In the genomic region with DNA sequence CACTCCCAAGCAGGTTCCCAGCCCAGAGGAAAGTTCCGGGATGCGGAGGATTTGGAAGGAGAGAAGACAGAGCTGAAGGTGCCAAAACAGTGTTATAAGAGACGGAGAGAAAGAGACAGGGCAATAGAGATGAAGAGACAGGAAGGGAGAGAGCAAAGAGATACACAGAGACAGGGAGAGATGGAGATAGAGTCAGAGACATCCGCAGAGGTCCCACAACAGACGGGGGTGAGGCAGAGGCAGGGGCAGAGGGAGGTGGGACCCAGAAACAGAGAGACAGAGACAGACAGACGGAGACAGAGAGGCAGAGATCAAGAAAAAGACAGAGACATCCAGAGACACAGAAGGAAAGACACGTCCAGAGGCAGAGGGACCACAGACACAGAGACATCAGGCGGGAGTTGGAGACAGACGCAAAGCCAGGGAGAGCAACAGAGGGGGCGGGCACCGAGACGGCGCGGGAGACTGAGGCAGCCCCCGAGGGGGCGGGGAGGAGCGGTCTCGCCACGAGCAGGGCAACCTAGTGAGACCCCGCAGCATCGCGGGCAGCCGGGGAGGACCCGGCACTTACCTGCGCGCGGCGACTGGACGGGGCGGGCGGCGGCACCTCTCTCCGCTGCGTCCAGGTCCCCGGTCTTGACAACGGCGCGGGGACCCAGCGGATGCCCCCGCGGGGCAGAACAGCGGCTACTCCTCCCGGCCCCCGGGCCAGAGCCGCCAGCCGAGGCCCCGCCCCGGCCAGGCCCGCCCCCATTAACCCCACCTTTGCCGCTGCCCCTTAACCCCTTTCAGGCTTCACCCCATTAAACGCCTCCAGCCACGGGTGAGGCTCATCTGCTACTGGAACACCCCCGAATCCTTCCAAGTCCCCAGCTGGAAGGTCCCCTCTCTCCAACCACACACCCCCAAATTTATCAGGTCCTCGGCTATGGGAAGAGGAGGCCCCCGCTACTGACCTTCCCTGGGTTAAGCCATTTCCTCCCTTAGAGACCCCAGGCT, we compare ENCODE assay signal across 1 cellular context.
TF ChIP-seq lines count a peak whose summit lies in the region.

Gene GPR4 (minus strand): TSS at position 689 of the 999 bp plus-strand sequence. CDS start 10,346 bp downstream, outside the sequence.

TF ChIP-seq in GM12878, 131 proteins besides CTCF, POLR2A, EP300 and RAD21 (continued from another document):
- TF ChIP-seq BCLAF1 (IDR thresholded peaks at IDR 0.05) = no peak
- TF ChIP-seq HDAC6 (IDR thresholded peaks at IDR 0.05; ENCODE audit: unreplicated experiment) = no peak
- no peak for TF ChIP-seq CEBPB (IDR thresholded peaks at IDR 0.05; ENCODE audit: borderline replicate concordance in 1 of 2, low read depth in 2 of 2, low read length in 2 of 2)
- no peak for TF ChIP-seq CBFB (IDR thresholded peaks at IDR 0.05; ENCODE audit: low read depth)
- TF ChIP-seq RCOR1 (conservative IDR thresholded peaks at IDR 0.05; ENCODE audit: low read depth, low read length) = no peak
- no peak for TF ChIP-seq SUPT20H (IDR thresholded peaks at IDR 0.05; ENCODE audit: borderline replicate concordance, control insufficient read depth, low read depth, low read length)
- TF ChIP-seq MYC (IDR thresholded peaks at IDR 0.05; ENCODE audit: insufficient read depth, insufficient read length, insufficient replicate concordance, low read length, severe bottlenecking) = no peak
- no peak for TF ChIP-seq FOS (IDR thresholded peaks at IDR 0.05; ENCODE audit: borderline replicate concordance, extremely low read depth, insufficient read length)
- TF ChIP-seq, protein P1, sequence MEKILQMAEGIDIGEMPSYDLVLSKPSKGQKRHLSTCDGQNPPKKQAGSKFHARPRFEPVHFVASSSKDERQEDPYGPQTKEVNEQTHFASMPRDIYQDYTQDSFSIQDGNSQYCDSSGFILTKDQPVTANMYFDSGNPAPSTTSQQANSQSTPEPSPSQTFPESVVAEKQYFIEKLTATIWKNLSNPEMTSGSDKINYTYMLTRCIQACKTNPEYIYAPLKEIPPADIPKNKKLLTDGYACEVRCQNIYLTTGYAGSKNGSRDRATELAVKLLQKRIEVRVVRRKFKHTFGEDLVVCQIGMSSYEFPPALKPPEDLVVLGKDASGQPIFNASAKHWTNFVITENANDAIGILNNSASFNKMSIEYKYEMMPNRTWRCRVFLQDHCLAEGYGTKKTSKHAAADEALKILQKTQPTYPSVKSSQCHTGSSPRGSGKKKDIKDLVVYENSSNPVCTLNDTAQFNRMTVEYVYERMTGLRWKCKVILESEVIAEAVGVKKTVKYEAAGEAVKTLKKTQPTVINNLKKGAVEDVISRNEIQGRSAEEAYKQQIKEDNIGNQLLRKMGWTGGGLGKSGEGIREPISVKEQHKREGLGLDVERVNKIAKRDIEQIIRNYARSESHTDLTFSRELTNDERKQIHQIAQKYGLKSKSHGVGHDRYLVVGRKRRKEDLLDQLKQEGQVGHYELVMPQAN (conservative IDR thresholded peaks at IDR 0.05) = no peak
- TF ChIP-seq ETV6 (conservative IDR thresholded peaks at IDR 0.05 in 1 of 2, IDR thresholded peaks at IDR 0.05 in 1 of 2; ENCODE audit: borderline replicate concordance in 1 of 2, low read depth in 1 of 2) = no peak
- TF ChIP-seq, protein P2, sequence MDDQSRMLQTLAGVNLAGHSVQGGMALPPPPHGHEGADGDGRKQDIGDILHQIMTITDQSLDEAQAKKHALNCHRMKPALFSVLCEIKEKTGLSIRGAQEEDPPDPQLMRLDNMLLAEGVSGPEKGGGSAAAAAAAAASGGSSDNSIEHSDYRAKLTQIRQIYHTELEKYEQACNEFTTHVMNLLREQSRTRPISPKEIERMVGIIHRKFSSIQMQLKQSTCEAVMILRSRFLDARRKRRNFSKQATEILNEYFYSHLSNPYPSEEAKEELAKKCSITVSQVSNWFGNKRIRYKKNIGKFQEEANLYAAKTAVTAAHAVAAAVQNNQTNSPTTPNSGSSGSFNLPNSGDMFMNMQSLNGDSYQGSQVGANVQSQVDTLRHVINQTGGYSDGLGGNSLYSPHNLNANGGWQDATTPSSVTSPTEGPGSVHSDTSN (IDR thresholded peaks at IDR 0.05; ENCODE audit: insufficient replicate concordance, low read depth, low read length) = no peak
- TF ChIP-seq CHD1 (IDR thresholded peaks at IDR 0.05; ENCODE audit: low read depth, low read length) = no peak
- TF ChIP-seq SPI1 (IDR thresholded peaks at IDR 0.05; ENCODE audit: borderline replicate concordance, insufficient read depth, low read depth, low read length) = no peak
- TF ChIP-seq NBN (IDR thresholded peaks at IDR 0.05) = no peak
